In the genomic region with DNA sequence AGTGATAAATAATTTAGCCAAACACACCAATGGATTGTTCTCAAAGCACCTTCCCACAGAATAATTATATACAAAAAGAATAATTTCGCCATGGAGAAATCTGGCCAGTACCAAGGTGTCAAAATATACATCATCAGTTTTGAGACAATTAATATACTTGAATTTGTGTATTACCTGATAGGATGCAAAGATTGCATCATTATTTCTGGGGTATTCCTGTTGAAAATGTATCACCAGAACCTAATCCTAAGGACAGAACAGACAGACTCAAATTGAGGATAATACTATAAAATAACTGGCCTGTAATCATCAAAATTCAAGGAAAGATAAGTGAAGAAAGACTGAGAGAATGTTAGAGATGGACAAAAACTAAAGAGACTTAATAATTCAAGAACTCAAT, we compare ENCODE assay signal across 21 cellular contexts.
A peak's percentile ranks its signal among the peaks of the same experiment; 100 is the strongest.
DNase-seq lines count a peak whose midpoint lies in the region; ATAC-seq, FAIRE-seq and TF ChIP-seq lines count a peak whose summit lies in the region.
"Had no signal": no experiment of that assay in that cellular context is flagged by ENCODE, and none has a peak within 500 bp of the region (broad histone marks: within the 10 kb centered on the region; RNA-seq: fewer than 3 reads in every experiment).

No MANE protein-coding gene starts in this region.

- H3K36me3 ChIP-seq in left ventricle myocardium inferior, result no peaks in the 10 kb centered on the region
- H3K36me3 ChIP-seq in heart left ventricle, result no peaks in the 10 kb centered on the region
- no peaks in the 10 kb centered on the region for H3K36me3 ChIP-seq in Panc1 (ENCODE audit: control insufficient read depth, insufficient read depth, low read length)
- H3K36me3 ChIP-seq: HAP-1 had no signal

- TF ChIP-seq CTCF in left ventricle myocardium inferior (IDR thresholded peaks at IDR 0.05; ENCODE audit: borderline replicate concordance), result no peak
- no peak for TF ChIP-seq CTCF in heart left ventricle (IDR thresholded peaks at IDR 0.05)
- TF ChIP-seq CTCF in A549 (IDR thresholded peaks at IDR 0.05), result no peak
- TF ChIP-seq CTCF in Panc1 (IDR thresholded peaks at IDR 0.05), result no peak
- no peak for TF ChIP-seq CTCF in WTC11 (IDR thresholded peaks at IDR 0.05)

- no peaks in the 10 kb centered on the region for H3K9me3 ChIP-seq in left ventricle myocardium inferior (replicated peaks)
- no peaks in the 10 kb centered on the region for H3K9me3 ChIP-seq in heart left ventricle
- H3K9me3 ChIP-seq in A549, result no peaks in the 10 kb centered on the region
- no peaks in the 10 kb centered on the region for H3K9me3 ChIP-seq in Panc1 (ENCODE audit: control insufficient read depth, insufficient read depth, low read depth, low read length)
- H3K9me3 ChIP-seq: HAP-1 had no signal

- TSS peak; percentile 6 for BruUV-seq in Panc1 (replicated peaks; lab: Mats Ljungman, UMichigan)

- H3K27ac ChIP-seq in left ventricle myocardium inferior (replicated peaks) (peak overlapping the region; percentile 83), heart left ventricle (no peak overlapping the region), A549 (peak overlapping the region; percentile 75 to 84; a peak in 4 of 6 replicates), Panc1 (ENCODE audit: low read length) (peak overlapping the region; percentile 6; the same call in 1 of the 2 replicates)
- H3K27ac ChIP-seq: 22Rv1 had no signal

- no peaks in the 10 kb centered on the region for H3K36me3 Mint-ChIP-seq in WTC11

- no peak for DNase-seq in left ventricle myocardium inferior
- DNase-seq in heart left ventricle, result no peak
- no peak for DNase-seq in A549 (ENCODE audit: low read depth in 1 of 2, low spot score in 1 of 2)
- DNase-seq in Panc1 (ENCODE audit: low read depth, low spot score), result no peak
- DNase-seq in WTC11 (ENCODE audit: low spot score), result no peak
- no peak for DNase-seq in HuH-7 (ENCODE audit: low spot score)
- DNase-seq: C1 segment of cervical spinal cord; Calu3; CD4-positive, alpha-beta memory T cell; COR-L47; DMS53; DMS79 treated with DMSO at 0.1 percent for 48 hours; GF-D8; GOT3; HFFc6 had no signal

- H3K4me1 ChIP-seq in left ventricle myocardium inferior (peaks cover 78% of the 10 kb centered on the region), heart left ventricle (peaks cover 0 to 69% (median 28%) of the 10 kb centered on the region in 12 donors), A549 (peaks cover 68% of the 10 kb centered on the region), Panc1 (ENCODE audit: control insufficient read depth, insufficient read depth, low read length) (peaks cover 27% of the 10 kb centered on the region)
- H3K4me1 ChIP-seq: HAP-1 had no signal

- no peak for FAIRE-seq in A549 (lab: Jason Lieb, UNC)
- FAIRE-seq: A204.1, GM12891, GM18507, H54 had no signal

- in situ Hi-C loops in Panc1 (cut with HindIII; ENCODE audit: low pct_unique_long_range_greater_than_20kb, low sequenced_read_pairs), result no loop called here

- CTCF ChIA-PET in A549 (lab: Yijun Ruan, JAX) (no interaction called here), Panc1 (lab: Charles Lee) (no interaction called here), WTC11 (lab: Charles Lee) (no interaction called here)

- ATAC-seq in heart left ventricle, result no peak
- ATAC-seq in A549, result no peak
- ATAC-seq in Panc1, result no peak
- ATAC-seq in WTC11, result no peak

- POLR2A ChIA-PET in A549 (lab: Yijun Ruan, JAX), result interaction anchor here (0.5 kb wide), 1 partner anchor 24 kb away, joined by 4 read pairs; no protein-coding TSS in a partner anchor
- POLR2A ChIA-PET in Panc1 (lab: Charles Lee), result no interaction called here
- POLR2A ChIA-PET in WTC11 (lab: Charles Lee), result no interaction called here

- H3K4me1 Mint-ChIP-seq in WTC11, result peaks cover 39% of the 10 kb centered on the region

- H3K4me3 ChIP-seq in left ventricle myocardium inferior (no peak overlapping the region), heart left ventricle (no peak overlapping the region), A549 (no peak overlapping the region), Panc1 (ENCODE audit: low read depth in 2 of 2, low read length in 2 of 2) (no peak overlapping the region)
- H3K4me3 ChIP-seq: HAP-1 had no signal

- H3K27me3 ChIP-seq in left ventricle myocardium inferior (ENCODE audit: low read depth), result no peaks in the 10 kb centered on the region
- H3K27me3 ChIP-seq in heart left ventricle, result no peaks in the 10 kb centered on the region
- H3K27me3 ChIP-seq in Panc1 (ENCODE audit: control insufficient read depth, insufficient read depth, low read length), result no peaks in the 10 kb centered on the region

- WGBS in heart left ventricle, 4 donors, result 93 to 99% (median 96%) methylated on average over 1 of the region's 1 CpG
- WGBS in A549 (ENCODE audit: missing lambda C conversion rate), result 82% methylated on average over 1 of the region's 1 CpG

- no peaks in the 10 kb centered on the region for H3K27me3 Mint-ChIP-seq in WTC11 (ENCODE audit: low read depth)
- H3K27me3 Mint-ChIP-seq: CD4-positive, alpha-beta memory T cell had no signal

- intact Hi-C loops in left ventricle myocardium inferior (cut with micrococcal nuclease), result loop anchor here (10.0 kb wide), 2 partner anchors 168 to 248 kb away; no protein-coding TSS in a partner anchor
- intact Hi-C loops in heart left ventricle (cut with DNase I), result loop anchor here in 6 of 10 donors (5.0 to 10.0 kb wide), 5 partner anchors 41 to 258 kb away; a partner anchor contains a TSS
- intact Hi-C loops in Panc1 (cut with micrococcal nuclease; ENCODE audit: unreplicated experiment), result loop anchor here (10.0 kb wide), 1 partner anchor 258 kb away; a partner anchor contains a TSS

- no peak overlapping the region for H3K27ac Mint-ChIP-seq in WTC11
- H3K27ac Mint-ChIP-seq: HFFc6 had no signal

- TF ChIP-seq EP300 in A549 (IDR thresholded peaks at IDR 0.05), result no peak

- H3K4me3 Mint-ChIP-seq in WTC11, result no peak overlapping the region
- H3K4me3 Mint-ChIP-seq: CD4-positive, alpha-beta memory T cell; HFFc6 had no signal

- H3K9me3 Mint-ChIP-seq in WTC11, result no peaks in the 10 kb centered on the region
- H3K9me3 Mint-ChIP-seq: CD4-positive, alpha-beta memory T cell; HFFc6 had no signal

- no peak overlapping the region for H3K4me2 ChIP-seq in A549

- TF ChIP-seq POLR2A in heart left ventricle (IDR thresholded peaks at IDR 0.05) (no peak), A549 (IDR thresholded peaks at IDR 0.05; ENCODE audit: low read length) (no peak)

- TF ChIP-seq RAD21 in A549 (conservative IDR thresholded peaks at IDR 0.05 in 1 of 2, IDR thresholded peaks at IDR 0.05 in 1 of 2), result no peak

TF ChIP-seq in A549, 52 proteins besides CTCF, POLR2A, EP300 and RAD21 (continues in another document):
- TF ChIP-seq CEBPB (IDR thresholded peaks at IDR 0.05) (no peak), CHD2 (IDR thresholded peaks at IDR 0.05; ENCODE audit: low read length, partially characterized antibody) (no peak), ZNF302 (CRISPR knock-in tag; IDR thresholded peaks at IDR 0.05) (no peak), MYC (IDR thresholded peaks at IDR 0.05; ENCODE audit: borderline replicate concordance, low read length) (no peak)
- TF ChIP-seq, protein P1, sequence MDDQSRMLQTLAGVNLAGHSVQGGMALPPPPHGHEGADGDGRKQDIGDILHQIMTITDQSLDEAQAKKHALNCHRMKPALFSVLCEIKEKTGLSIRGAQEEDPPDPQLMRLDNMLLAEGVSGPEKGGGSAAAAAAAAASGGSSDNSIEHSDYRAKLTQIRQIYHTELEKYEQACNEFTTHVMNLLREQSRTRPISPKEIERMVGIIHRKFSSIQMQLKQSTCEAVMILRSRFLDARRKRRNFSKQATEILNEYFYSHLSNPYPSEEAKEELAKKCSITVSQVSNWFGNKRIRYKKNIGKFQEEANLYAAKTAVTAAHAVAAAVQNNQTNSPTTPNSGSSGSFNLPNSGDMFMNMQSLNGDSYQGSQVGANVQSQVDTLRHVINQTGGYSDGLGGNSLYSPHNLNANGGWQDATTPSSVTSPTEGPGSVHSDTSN (IDR thresholded peaks at IDR 0.05), result no peak
- TF ChIP-seq, protein P2, sequence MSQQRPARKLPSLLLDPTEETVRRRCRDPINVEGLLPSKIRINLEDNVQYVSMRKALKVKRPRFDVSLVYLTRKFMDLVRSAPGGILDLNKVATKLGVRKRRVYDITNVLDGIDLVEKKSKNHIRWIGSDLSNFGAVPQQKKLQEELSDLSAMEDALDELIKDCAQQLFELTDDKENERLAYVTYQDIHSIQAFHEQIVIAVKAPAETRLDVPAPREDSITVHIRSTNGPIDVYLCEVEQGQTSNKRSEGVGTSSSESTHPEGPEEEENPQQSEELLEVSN (IDR thresholded peaks at IDR 0.05; ENCODE audit: borderline replicate concordance, low read depth), result no peak
- TF ChIP-seq, protein P3, sequence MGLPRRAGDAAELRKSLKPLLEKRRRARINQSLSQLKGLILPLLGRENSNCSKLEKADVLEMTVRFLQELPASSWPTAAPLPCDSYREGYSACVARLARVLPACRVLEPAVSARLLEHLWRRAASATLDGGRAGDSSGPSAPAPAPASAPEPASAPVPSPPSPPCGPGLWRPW (IDR thresholded peaks at IDR 0.05), result no peak

TF ChIP-seq in WTC11, 78 proteins besides CTCF, POLR2A, EP300 and RAD21 (continues in another document):
- TF ChIP-seq EMX1 (CRISPR knock-in tag; IDR thresholded peaks at IDR 0.05), result no peak
- TF ChIP-seq NFATC4 (CRISPR knock-in tag; IDR thresholded peaks at IDR 0.05), result no peak
- TF ChIP-seq TP53 (CRISPR knock-in tag; IDR thresholded peaks at IDR 0.05), result no peak
- TF ChIP-seq, protein P4, sequence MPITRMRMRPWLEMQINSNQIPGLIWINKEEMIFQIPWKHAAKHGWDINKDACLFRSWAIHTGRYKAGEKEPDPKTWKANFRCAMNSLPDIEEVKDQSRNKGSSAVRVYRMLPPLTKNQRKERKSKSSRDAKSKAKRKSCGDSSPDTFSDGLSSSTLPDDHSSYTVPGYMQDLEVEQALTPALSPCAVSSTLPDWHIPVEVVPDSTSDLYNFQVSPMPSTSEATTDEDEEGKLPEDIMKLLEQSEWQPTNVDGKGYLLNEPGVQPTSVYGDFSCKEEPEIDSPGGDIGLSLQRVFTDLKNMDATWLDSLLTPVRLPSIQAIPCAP (CRISPR knock-in tag; IDR thresholded peaks at IDR 0.05), result no peak
- TF ChIP-seq ZBTB21 (CRISPR knock-in tag; IDR thresholded peaks at IDR 0.05; ENCODE audit: borderline replicate concordance), result no peak
- TF ChIP-seq, protein P5, sequence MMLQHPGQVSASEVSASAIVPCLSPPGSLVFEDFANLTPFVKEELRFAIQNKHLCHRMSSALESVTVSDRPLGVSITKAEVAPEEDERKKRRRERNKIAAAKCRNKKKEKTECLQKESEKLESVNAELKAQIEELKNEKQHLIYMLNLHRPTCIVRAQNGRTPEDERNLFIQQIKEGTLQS (CRISPR knock-in tag; conservative IDR thresholded peaks at IDR 0.05), result no peak
- TF ChIP-seq NR2C2 (CRISPR knock-in tag; IDR thresholded peaks at IDR 0.05), result no peak
- TF ChIP-seq JAZF1 (CRISPR knock-in tag; IDR thresholded peaks at IDR 0.05), result no peak

Comparison
In these comparisons a context has a peak if more than half of its experiments do, and no peak if none do; other contexts are left out.
1. H3K27ac ChIP-seq: peak in left ventricle myocardium inferior (single experiment), A549 (2 of 2) and Panc1 (single experiment); none in heart left ventricle (0 of 12).